Comparison of ENCODE assay signal across 9 cellular contexts in the genomic region with DNA sequence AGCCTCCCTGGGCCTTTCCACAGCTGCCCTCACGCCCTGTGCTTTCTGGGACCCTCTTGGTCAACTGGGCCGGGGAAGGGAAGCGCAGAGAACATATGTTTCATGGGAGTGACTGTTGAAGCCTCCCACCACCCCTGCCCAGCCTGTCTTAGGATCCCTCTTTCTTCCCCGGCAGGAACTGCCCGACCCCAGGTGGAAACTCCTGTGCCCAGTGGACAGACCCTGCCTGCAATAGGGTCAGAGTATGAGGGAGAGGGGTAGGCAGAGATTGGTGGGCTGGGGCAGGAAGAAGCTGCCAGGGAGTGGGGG. TPM values are rescaled to one million over a fixed set of nuclear protein-coding genes. Genes with fewer than 3 reads are reported as not detected.
DNase-seq lines count a peak whose midpoint lies in the region; ATAC-seq and TF ChIP-seq lines count a peak whose summit lies in the region.
"Had no signal": no experiment of that assay in that cellular context is flagged by ENCODE, and none has a peak within 500 bp of the region (broad histone marks: within the 10 kb centered on the region; RNA-seq: fewer than 3 reads in every experiment).

No MANE protein-coding gene starts in this region.

- H3K4me1 ChIP-seq in A673 (ENCODE audit: insufficient read depth, low read length, poor library complexity, severe bottlenecking), result peaks cover 23% of the 10 kb centered on the region
- H3K4me1 ChIP-seq in Loucy (ENCODE audit: insufficient read depth, low read length, poor library complexity, severe bottlenecking), result peaks cover 35% of the 10 kb centered on the region

- intact Hi-C loops in A673 (cut with micrococcal nuclease; ENCODE audit: unreplicated experiment), result no loop called here

- no peak overlapping the region for H3K4me3 Mint-ChIP-seq in natural killer cell treated with Interleukin-12 subunit alpha and Interleukin-12 subunit beta and Interleukin-15 and Interleukin-18, amount 100 ng/mL, for 72 hours

- peak overlapping the region; percentile 82 for H3K4me2 ChIP-seq in Loucy (ENCODE audit: low read depth, low read length, poor library complexity, severe bottlenecking)

- H3F3A ChIP-seq in Loucy (ENCODE audit: low read depth), result no peaks in the 10 kb centered on the region

- H3K36me3 ChIP-seq in A673 (ENCODE audit: insufficient read depth, low read length, poor library complexity, severe bottlenecking) (no peaks in the 10 kb centered on the region), Loucy (ENCODE audit: insufficient read depth, low read length) (no peaks in the 10 kb centered on the region)

- no peaks in the 10 kb centered on the region for H3K9me3 Mint-ChIP-seq in natural killer cell treated with Interleukin-12 subunit alpha and Interleukin-12 subunit beta and Interleukin-15 and Interleukin-18, amount 100 ng/mL, for 72 hours

- TF ChIP-seq CTCF in A673 (conservative IDR thresholded peaks at IDR 0.05; ENCODE audit: low read depth, low read length), result no peak
- TF ChIP-seq CTCF in Loucy (conservative IDR thresholded peaks at IDR 0.05; ENCODE audit: low read length), result no peak
- no peak for TF ChIP-seq CTCF in coronary artery (IDR thresholded peaks at IDR 0.05)

- H3K4me3 ChIP-seq in A673 (ENCODE audit: low read depth, low read length, poor library complexity, severe bottlenecking) (no peak overlapping the region), Loucy (ENCODE audit: low read length, poor library complexity, severe bottlenecking) (peak overlapping the region; percentile 78), coronary artery (peak overlapping the region; percentile 69)

- no peaks in the 10 kb centered on the region for H3K27me3 Mint-ChIP-seq in natural killer cell treated with Interleukin-12 subunit alpha and Interleukin-12 subunit beta and Interleukin-15 and Interleukin-18, amount 100 ng/mL, for 72 hours

- H2AFZ ChIP-seq in Loucy (ENCODE audit: low read length), result peak overlapping the region; percentile 54; the same call in 1 of the 2 replicates

- no TSS peak for BruUV-seq in A673 (replicated peaks; lab: Mats Ljungman, UMichigan)

- no peaks in the 10 kb centered on the region for H3K27me3 ChIP-seq in A673 (replicated peaks; ENCODE audit: insufficient read depth, low read depth, low read length, poor library complexity)
- no peaks in the 10 kb centered on the region for H3K27me3 ChIP-seq in Loucy (ENCODE audit: insufficient read depth, low read length, poor library complexity, severe bottlenecking)

- H3K9me2 ChIP-seq in Loucy (replicated peaks; ENCODE audit: low read depth, low read length), result no peaks in the 10 kb centered on the region

- POLR2A ChIA-PET in A673 (lab: Charles Lee; ENCODE audit: low non-redundant PET), result no interaction called here

- H3K27ac ChIP-seq in A673 (ENCODE audit: low read depth, low read length, poor library complexity, severe bottlenecking), result peak overlapping the region; percentile 87
- H3K27ac ChIP-seq in coronary artery, result peak overlapping the region; percentile 79 to 99

- CTCF ChIA-PET in A673 (lab: Charles Lee), result interaction anchor here (0.6 to 1.1 kb wide), 4 partner anchors 23 to 1001 kb away, joined by 3 to 4 read pairs (median 4); a partner anchor contains a TSS

- peak overlapping the region; percentile 96 to 99 for H3K27ac Mint-ChIP-seq in natural killer cell treated with Interleukin-12 subunit alpha and Interleukin-12 subunit beta and Interleukin-15 and Interleukin-18, amount 100 ng/mL, for 72 hours

- no peak for ATAC-seq in natural killer cell treated with Interleukin-12 subunit alpha and Interleukin-12 subunit beta and Interleukin-15 and Interleukin-18, amount 100 ng/mL, for 72 hours
- no peak for ATAC-seq in HG03175 (IDR thresholded peaks at IDR 0.05; ENCODE audit: unreplicated experiment)

- no peaks in the 10 kb centered on the region for H3K79me2 ChIP-seq in Loucy (ENCODE audit: insufficient read depth, low read length)

- no peaks in the 10 kb centered on the region for H4K20me1 ChIP-seq in Loucy (ENCODE audit: insufficient read depth, low read length, poor library complexity, severe bottlenecking)

- H3K9me3 ChIP-seq in A673 (ENCODE audit: low read depth, low read length, poor library complexity, severe bottlenecking), result no peaks in the 10 kb centered on the region
- H3K9me3 ChIP-seq in Loucy (ENCODE audit: insufficient read depth, low read depth, low read length), result no peaks in the 10 kb centered on the region

- peaks cover 25 to 28% of the 10 kb centered on the region in 2 donors for H3K4me1 Mint-ChIP-seq in natural killer cell treated with Interleukin-12 subunit alpha and Interleukin-12 subunit beta and Interleukin-15 and Interleukin-18, amount 100 ng/mL, for 72 hours (ENCODE audit: low read depth in 2 of 2)

- DNase-seq in A673 (ENCODE audit: low spot score) (no peak), coronary artery (ENCODE audit: low spot score) (no peak), A172 (ENCODE audit: low spot score) (no peak), NCI-H2227 (lab: John Stamatoyannopoulos, UW; ENCODE audit: unreplicated experiment) (no peak), DMS153 (lab: John Stamatoyannopoulos, UW) (no peak)
- DNase-seq in natural killer cell treated with Interleukin-12 subunit alpha and Interleukin-12 subunit beta and Interleukin-15 and Interleukin-18, amount 100 ng/mL, for 72 hours (ENCODE audit: low spot score), result no peak
- DNase-seq: DMS79 had no signal

- peak overlapping the region; percentile 85 for H3K9ac ChIP-seq in Loucy (ENCODE audit: low read depth, low read length, poor library complexity, severe bottlenecking)

- no peaks in the 10 kb centered on the region for H3K36me3 Mint-ChIP-seq in natural killer cell treated with Interleukin-12 subunit alpha and Interleukin-12 subunit beta and Interleukin-15 and Interleukin-18, amount 100 ng/mL, for 72 hours

RNA-seq across cellular contexts. Expression of a gene that starts 10.5 kb away (rescaled TPM):
- total RNA-seq in A673 (2021), result 4.6 and 4.8 TPM in 2 replicates
- total RNA-seq in natural killer cell treated with Interleukin-12 subunit alpha and Interleukin-12 subunit beta and Interleukin-15 and Interleukin-18, amount 100 ng/mL, for 72 hours, result 10 to 100 TPM in 1 of 2 donors, 1 to 10 TPM in 1; 6.1 to 10.7 TPM
- 10.1 and 19.9 TPM in 2 replicates for total RNA-seq in A172 (2014; rRNA removed; shearing (Covaris generic))

RNA-seq across cellular contexts. Expression of a gene that starts 23.9 kb away (rescaled TPM):
- total RNA-seq in A673 (2021), result 21.2 and 22.1 TPM in 2 replicates
- 10 to 100 TPM; 48.0 to 66.9 TPM for total RNA-seq in natural killer cell treated with Interleukin-12 subunit alpha and Interleukin-12 subunit beta and Interleukin-15 and Interleukin-18, amount 100 ng/mL, for 72 hours
- total RNA-seq in A172 (2014; rRNA removed; shearing (Covaris generic)), result 8.4 and 8.6 TPM in 2 replicates

RNA-seq across cellular contexts. Expression of a gene that starts 36.7 kb away (rescaled TPM):
- 1.4 and 4.2 TPM in 2 replicates for total RNA-seq in A673 (2021)
- total RNA-seq in natural killer cell treated with Interleukin-12 subunit alpha and Interleukin-12 subunit beta and Interleukin-15 and Interleukin-18, amount 100 ng/mL, for 72 hours, result 10 to 100 TPM in 1 of 2 donors, 1 to 10 TPM in 1; 8.3 to 14.8 TPM
- total RNA-seq in A172 (2014; rRNA removed; shearing (Covaris generic)), result 4.7 and 10.3 TPM in 2 replicates

RNA-seq across cellular contexts. Expression of a gene that starts 39.9 kb away (rescaled TPM):
- 12.0 and 18.5 TPM in 2 replicates for total RNA-seq in A673 (2021)
- total RNA-seq in natural killer cell treated with Interleukin-12 subunit alpha and Interleukin-12 subunit beta and Interleukin-15 and Interleukin-18, amount 100 ng/mL, for 72 hours, result 1 to 10 TPM; 2.7 to 5.9 TPM
- total RNA-seq in A172 (2014; rRNA removed; shearing (Covaris generic)), result 168 and 189 TPM in 2 replicates

RNA-seq across cellular contexts. Expression of a gene that starts 49.5 kb away (rescaled TPM):
- total RNA-seq in A673 (2021), result 1.0 and 1.4 TPM in 2 replicates
- 100 to 1,000 TPM; 280 to 380 TPM for total RNA-seq in natural killer cell treated with Interleukin-12 subunit alpha and Interleukin-12 subunit beta and Interleukin-15 and Interleukin-18, amount 100 ng/mL, for 72 hours
- total RNA-seq in A172 (2014; rRNA removed; shearing (Covaris generic)), result 36.3 and 44.8 TPM in 2 replicates
